ENCODE assay signal across 1 cellular context in the genomic region with DNA sequence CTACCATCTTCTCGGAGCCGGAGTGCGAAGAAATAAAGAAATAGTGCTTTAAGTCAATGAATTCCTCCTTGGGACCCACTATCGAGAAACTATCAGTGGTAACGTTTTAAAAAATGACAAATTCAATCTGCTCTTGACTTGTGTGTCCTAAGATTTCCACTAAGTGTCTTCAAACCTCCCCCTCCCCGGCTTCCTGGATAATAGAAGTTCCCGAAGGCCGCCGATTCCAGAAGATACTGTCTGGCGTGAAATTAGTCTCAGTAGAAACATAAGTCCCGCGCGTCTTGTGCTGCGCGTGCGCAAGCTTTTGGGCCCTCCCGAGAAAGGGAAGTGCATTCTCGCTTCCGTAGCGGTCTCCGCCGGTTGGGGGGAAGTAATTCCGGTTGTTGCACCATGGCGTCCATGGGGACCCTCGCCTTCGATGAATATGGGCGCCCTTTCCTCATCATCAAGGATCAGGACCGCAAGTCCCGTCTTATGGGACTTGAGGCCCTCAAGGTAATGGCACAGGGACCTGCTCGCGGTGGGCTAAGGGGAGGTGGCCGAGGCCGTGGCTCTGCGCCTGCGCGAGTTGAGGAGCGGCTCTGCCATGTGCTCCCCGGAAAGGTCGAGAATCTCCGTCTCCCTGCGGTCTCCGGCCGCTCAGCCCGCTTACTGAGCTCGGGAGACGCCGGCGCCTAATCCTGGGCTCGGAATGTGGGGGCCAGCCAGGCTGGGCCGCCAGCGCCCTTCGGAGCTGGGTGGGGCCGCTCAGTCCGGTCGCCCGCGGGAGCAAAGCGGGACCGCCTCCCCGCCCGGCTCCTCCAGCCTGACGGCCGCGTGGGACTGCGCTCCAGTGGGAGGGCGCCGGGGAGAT.
A peak's percentile ranks its signal among the peaks of the same experiment; 100 is the strongest.
TF ChIP-seq lines count a peak whose summit lies in the region.

Gene CCT5 (plus strand): TSS at position 333 of the 856 bp plus-strand sequence. CDS start 61 bp downstream, at position 394.

TF ChIP-seq in K562, 482 proteins besides CTCF, POLR2A, EP300 and RAD21 (continued from another document and continues in another):
- TF ChIP-seq ZNF318 (IDR thresholded peaks at IDR 0.05; ENCODE audit: borderline replicate concordance in 1 of 2, low read depth in 1 of 2) (peak in 1 of 2 experiments; percentile 43; a peak in 1 of 4 replicates), ADNP (tag; IDR thresholded peaks at IDR 0.05) (no peak), HCFC1 (IDR thresholded peaks at IDR 0.05; ENCODE audit: low read depth, low read length) (peak; percentile 54), ZNF134 (CRISPR knock-in tag; conservative IDR thresholded peaks at IDR 0.05) (no peak), SUPT5H (IDR thresholded peaks at IDR 0.05) (peak; percentile 98), MTF1 (CRISPR knock-in tag; IDR thresholded peaks at IDR 0.05; ENCODE audit: borderline replicate concordance) (no peak), ZNF197 (CRISPR knock-in tag; IDR thresholded peaks at IDR 0.05; ENCODE audit: low read depth) (no peak), E4F1 (CRISPR knock-in tag; IDR thresholded peaks at IDR 0.05; ENCODE audit: borderline replicate concordance) (no peak), SMAD4 (CRISPR knock-in tag; conservative IDR thresholded peaks at IDR 0.05) (no peak; the same call in 1 of the 2 replicates), BHLHE40 (IDR thresholded peaks at IDR 0.05; ENCODE audit: low read length) (peak; percentile 87), CEBPB (tag; IDR thresholded peaks at IDR 0.05) (peak; percentile 64)
- TF ChIP-seq, protein P1, sequence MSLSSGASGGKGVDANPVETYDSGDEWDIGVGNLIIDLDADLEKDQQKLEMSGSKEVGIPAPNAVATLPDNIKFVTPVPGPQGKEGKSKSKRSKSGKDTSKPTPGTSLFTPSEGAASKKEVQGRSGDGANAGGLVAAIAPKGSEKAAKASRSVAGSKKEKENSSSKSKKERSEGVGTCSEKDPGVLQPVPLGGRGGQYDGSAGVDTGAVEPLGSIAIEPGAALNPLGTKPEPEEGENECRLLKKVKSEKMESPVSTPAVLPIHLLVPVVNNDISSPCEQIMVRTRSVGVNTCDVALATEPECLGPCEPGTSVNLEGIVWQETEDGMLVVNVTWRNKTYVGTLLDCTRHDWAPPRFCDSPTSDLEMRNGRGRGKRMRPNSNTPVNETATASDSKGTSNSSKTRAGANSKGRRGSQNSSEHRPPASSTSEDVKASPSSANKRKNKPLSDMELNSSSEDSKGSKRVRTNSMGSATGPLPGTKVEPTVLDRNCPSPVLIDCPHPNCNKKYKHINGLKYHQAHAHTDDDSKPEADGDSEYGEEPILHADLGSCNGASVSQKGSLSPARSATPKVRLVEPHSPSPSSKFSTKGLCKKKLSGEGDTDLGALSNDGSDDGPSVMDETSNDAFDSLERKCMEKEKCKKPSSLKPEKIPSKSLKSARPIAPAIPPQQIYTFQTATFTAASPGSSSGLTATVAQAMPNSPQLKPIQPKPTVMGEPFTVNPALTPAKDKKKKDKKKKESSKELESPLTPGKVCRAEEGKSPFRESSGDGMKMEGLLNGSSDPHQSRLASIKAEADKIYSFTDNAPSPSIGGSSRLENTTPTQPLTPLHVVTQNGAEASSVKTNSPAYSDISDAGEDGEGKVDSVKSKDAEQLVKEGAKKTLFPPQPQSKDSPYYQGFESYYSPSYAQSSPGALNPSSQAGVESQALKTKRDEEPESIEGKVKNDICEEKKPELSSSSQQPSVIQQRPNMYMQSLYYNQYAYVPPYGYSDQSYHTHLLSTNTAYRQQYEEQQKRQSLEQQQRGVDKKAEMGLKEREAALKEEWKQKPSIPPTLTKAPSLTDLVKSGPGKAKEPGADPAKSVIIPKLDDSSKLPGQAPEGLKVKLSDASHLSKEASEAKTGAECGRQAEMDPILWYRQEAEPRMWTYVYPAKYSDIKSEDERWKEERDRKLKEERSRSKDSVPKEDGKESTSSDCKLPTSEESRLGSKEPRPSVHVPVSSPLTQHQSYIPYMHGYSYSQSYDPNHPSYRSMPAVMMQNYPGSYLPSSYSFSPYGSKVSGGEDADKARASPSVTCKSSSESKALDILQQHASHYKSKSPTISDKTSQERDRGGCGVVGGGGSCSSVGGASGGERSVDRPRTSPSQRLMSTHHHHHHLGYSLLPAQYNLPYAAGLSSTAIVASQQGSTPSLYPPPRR (CRISPR knock-in tag; IDR thresholded peaks at IDR 0.05; ENCODE audit: borderline replicate concordance): 0 out of 2 replicates have a peak, but pooled peaks have one; percentile 25
- TF ChIP-seq, protein P2, sequence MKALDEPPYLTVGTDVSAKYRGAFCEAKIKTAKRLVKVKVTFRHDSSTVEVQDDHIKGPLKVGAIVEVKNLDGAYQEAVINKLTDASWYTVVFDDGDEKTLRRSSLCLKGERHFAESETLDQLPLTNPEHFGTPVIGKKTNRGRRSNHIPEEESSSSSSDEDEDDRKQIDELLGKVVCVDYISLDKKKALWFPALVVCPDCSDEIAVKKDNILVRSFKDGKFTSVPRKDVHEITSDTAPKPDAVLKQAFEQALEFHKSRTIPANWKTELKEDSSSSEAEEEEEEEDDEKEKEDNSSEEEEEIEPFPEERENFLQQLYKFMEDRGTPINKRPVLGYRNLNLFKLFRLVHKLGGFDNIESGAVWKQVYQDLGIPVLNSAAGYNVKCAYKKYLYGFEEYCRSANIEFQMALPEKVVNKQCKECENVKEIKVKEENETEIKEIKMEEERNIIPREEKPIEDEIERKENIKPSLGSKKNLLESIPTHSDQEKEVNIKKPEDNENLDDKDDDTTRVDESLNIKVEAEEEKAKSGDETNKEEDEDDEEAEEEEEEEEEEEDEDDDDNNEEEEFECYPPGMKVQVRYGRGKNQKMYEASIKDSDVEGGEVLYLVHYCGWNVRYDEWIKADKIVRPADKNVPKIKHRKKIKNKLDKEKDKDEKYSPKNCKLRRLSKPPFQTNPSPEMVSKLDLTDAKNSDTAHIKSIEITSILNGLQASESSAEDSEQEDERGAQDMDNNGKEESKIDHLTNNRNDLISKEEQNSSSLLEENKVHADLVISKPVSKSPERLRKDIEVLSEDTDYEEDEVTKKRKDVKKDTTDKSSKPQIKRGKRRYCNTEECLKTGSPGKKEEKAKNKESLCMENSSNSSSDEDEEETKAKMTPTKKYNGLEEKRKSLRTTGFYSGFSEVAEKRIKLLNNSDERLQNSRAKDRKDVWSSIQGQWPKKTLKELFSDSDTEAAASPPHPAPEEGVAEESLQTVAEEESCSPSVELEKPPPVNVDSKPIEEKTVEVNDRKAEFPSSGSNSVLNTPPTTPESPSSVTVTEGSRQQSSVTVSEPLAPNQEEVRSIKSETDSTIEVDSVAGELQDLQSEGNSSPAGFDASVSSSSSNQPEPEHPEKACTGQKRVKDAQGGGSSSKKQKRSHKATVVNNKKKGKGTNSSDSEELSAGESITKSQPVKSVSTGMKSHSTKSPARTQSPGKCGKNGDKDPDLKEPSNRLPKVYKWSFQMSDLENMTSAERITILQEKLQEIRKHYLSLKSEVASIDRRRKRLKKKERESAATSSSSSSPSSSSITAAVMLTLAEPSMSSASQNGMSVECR (CRISPR knock-in tag; IDR thresholded peaks at IDR 0.05): peak; percentile 96
- TF ChIP-seq, protein P3, sequence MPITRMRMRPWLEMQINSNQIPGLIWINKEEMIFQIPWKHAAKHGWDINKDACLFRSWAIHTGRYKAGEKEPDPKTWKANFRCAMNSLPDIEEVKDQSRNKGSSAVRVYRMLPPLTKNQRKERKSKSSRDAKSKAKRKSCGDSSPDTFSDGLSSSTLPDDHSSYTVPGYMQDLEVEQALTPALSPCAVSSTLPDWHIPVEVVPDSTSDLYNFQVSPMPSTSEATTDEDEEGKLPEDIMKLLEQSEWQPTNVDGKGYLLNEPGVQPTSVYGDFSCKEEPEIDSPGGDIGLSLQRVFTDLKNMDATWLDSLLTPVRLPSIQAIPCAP (CRISPR knock-in tag; IDR thresholded peaks at IDR 0.05; ENCODE audit: borderline replicate concordance): no peak
- TF ChIP-seq, protein P4, sequence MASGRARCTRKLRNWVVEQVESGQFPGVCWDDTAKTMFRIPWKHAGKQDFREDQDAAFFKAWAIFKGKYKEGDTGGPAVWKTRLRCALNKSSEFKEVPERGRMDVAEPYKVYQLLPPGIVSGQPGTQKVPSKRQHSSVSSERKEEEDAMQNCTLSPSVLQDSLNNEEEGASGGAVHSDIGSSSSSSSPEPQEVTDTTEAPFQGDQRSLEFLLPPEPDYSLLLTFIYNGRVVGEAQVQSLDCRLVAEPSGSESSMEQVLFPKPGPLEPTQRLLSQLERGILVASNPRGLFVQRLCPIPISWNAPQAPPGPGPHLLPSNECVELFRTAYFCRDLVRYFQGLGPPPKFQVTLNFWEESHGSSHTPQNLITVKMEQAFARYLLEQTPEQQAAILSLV (tag; IDR thresholded peaks at IDR 0.05): no peak
- TF ChIP-seq, protein P5, sequence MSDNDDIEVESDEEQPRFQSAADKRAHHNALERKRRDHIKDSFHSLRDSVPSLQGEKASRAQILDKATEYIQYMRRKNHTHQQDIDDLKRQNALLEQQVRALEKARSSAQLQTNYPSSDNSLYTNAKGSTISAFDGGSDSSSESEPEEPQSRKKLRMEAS (CRISPR knock-in tag; IDR thresholded peaks at IDR 0.05): peak; percentile 97
- TF ChIP-seq, protein P6, sequence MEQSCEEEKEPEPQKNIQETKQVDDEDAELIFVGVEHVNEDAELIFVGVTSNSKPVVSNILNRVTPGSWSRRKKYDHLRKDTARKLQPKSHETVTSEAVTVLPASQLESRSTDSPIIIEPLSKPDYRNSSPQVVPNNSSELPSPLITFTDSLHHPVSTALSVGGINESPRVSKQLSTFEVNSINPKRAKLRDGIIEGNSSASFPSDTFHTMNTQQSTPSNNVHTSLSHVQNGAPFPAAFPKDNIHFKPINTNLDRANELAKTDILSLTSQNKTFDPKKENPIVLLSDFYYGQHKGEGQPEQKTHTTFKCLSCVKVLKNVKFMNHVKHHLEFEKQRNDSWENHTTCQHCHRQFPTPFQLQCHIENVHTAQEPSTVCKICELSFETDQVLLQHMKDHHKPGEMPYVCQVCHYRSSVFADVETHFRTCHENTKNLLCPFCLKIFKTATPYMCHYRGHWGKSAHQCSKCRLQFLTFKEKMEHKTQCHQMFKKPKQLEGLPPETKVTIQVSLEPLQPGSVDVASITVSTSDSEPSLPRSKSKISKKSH (CRISPR knock-in tag; IDR thresholded peaks at IDR 0.05): no peak
